Comparison of ENCODE assay signal across 28 cellular contexts in the genomic region with DNA sequence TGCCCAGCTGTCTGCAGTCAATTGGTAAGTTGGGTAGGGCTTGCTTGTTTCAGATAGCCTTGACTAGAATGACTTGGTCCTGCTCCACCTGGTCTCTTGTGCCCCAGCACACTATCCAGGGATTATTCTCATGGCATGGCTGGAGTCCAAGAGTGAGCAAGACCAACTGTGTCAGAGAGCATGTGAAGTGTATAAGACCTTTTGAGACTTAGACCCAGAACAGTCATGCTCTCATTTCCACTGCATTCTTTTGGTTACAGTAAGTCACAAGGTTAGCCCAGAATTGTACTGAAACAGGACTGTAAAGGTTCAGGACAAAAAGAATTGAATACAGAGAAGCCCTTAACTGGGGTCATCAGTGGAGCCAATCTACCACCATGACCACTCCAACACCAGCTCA.
DNase-seq lines count a peak whose midpoint lies in the region; ATAC-seq and TF ChIP-seq lines count a peak whose summit lies in the region.
"Had no signal": no experiment of that assay in that cellular context is flagged by ENCODE, and none has a peak within 500 bp of the region (broad histone marks: within the 10 kb centered on the region; RNA-seq: fewer than 3 reads in every experiment).

No MANE protein-coding gene starts in this region.

- DNase-seq in left ventricle myocardium superior (no peak), left cardiac atrium (no peak), cardiac fibroblast (ENCODE audit: low read depth in 2 of 2) (peak; percentile 13 to 29), foreskin melanocyte (peak; percentile 77), NCI-H345 (lab: John Stamatoyannopoulos, UW) (no peak), NAMALWA (ENCODE audit: low spot score) (no peak), NCI-H2081 (lab: John Stamatoyannopoulos, UW) (no peak)
- DNase-seq: activated CD8-positive, alpha-beta memory T cell treated with anti-CD3 and anti-CD28 coated beads, Interleukin-2, amount 10 ng/mL, durations not matched to agents 7 days and 5 days; activated T-cell treated with anti-CD3 and anti-CD28 coated beads, Interleukin-2, amount 50 U/mL, for 48 hours; CD4-positive, alpha-beta memory T cell; effector CD4-positive, alpha-beta T cell; erythroblast; H9; mucosa of descending colon; MV-4-11; NCI-H146; NCI-H2171 treated with DMSO at 0.1 percent for 48 hours; NCI-H524 treated with DMSO at 0.1 percent for 48 hours; nephron progenitor cell; ovary; Peyer's patch; SIG-M5; stimulated activated CD4-positive, alpha-beta T cell treated with anti-CD3 and anti-CD28 coated beads, Interleukin-2, amount 100 ng/mL, for 24 hours; T1000; transverse colon had no signal

- intact Hi-C loops in left ventricle myocardium superior (cut with micrococcal nuclease), result no loop called here
- intact Hi-C loops in left cardiac atrium (cut with DNase I), result no loop called here

- no peak overlapping the region for H3K4me3 ChIP-seq in cardiac fibroblast (replicated peaks in 1 of 2; ENCODE audit: low read depth in 2 of 2, low read length in 2 of 2)
- H3K4me3 ChIP-seq: A549, mucosa of descending colon, ovary, Peyer's patch, right atrium auricular region, transverse colon had no signal

- no peak for TF ChIP-seq CTCF in cardiac fibroblast (IDR thresholded peaks at IDR 0.05; ENCODE audit: low read depth, low read length)

- peak; percentile 12 for ATAC-seq in left ventricle myocardium superior
- ATAC-seq in left cardiac atrium, result no peak
- no peak for ATAC-seq in GM21737 (IDR thresholded peaks at IDR 0.05; ENCODE audit: unreplicated experiment)
- ATAC-seq: A549; activated CD8-positive, alpha-beta memory T cell treated with anti-CD3 and anti-CD28 coated beads, Interleukin-2, amount 10 ng/mL, durations not matched to agents 7 days and 5 days; mucosa of descending colon had no signal

Comparison
In these comparisons a context has a peak if more than half of its experiments do, and no peak if none do; other contexts are left out.
1. DNase-seq: peak in cardiac fibroblast (2 of 2) and foreskin melanocyte (single experiment); none in left ventricle myocardium superior (single experiment), left cardiac atrium (single experiment), NCI-H345 (single experiment), NAMALWA (single experiment) and NCI-H2081 (0 of 2).